ENCODE assay signal across 11 cellular contexts in the genomic region with DNA sequence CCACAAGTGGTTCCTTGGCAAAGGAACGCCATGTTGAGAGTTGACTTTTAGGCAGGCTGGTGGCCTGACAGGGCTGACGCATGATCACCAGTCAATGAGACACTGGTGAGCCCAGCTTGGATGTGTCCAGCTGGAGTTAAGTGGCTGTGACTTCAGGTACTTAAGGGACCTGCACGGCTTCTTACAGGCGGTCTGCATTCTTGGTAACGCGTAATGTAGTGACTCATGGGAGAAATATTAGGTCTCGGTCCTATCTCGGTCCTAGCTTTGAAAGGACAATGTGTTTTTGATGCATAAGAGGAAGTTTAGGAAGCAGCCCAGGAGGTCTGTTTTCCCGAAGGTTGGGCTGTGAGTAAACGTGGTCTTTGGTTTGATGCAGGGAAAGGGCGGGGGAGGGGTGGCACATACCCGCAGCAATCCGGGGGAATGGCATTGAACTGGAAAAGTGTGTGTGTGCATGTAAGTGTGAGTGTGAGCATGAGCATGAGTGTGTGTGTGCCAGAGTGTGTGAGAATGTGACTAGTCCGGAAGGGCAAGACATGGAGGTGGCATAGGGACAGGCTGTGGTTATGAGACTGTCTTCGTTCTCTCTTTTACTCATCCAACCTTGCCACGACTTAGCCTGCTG. TPM values are rescaled to one million over a fixed set of nuclear protein-coding genes. Genes with fewer than 3 reads are reported as not detected.
DNase-seq lines count a peak whose midpoint lies in the region; ATAC-seq, FAIRE-seq and TF ChIP-seq lines count a peak whose summit lies in the region.
"Had no signal": no experiment of that assay in that cellular context is flagged by ENCODE, and none has a peak within 500 bp of the region (broad histone marks: within the 10 kb centered on the region; RNA-seq: fewer than 3 reads in every experiment).

No MANE protein-coding gene starts in this region.

- H3K4me1 ChIP-seq in lower lobe of right lung (peaks cover 8% of the 10 kb centered on the region), kidney (ENCODE audit: control insufficient read depth in 1 of 2, insufficient read depth in 1 of 2, low read depth in 1 of 2, low read length in 2 of 2) (no peaks in the 10 kb centered on the region)

- FAIRE-seq in kidney (lab: Jason Lieb, UNC) = no peak

- CTCF ChIA-PET in BJ (lab: Yijun Ruan, JAX) = no interaction called here

- H3K4me3 ChIP-seq in BJ (ENCODE audit: low read depth, low read length) (no peak overlapping the region), brain microvascular endothelial cell (ENCODE audit: low read depth, low read length) (no peak overlapping the region), lower lobe of right lung (no peak overlapping the region), kidney (ENCODE audit: low read length in 2 of 2) (no peak overlapping the region)
- H3K4me3 ChIP-seq: adrenal gland, tibial artery had no signal

- TF ChIP-seq CTCF in BJ (IDR thresholded peaks at IDR 0.05; ENCODE audit: insufficient read depth, low read depth, low read length) = no peak
- no peak for TF ChIP-seq CTCF in brain microvascular endothelial cell (IDR thresholded peaks at IDR 0.05; ENCODE audit: low read depth, low read length, missing control alignments)
- no peak for TF ChIP-seq CTCF in lower lobe of right lung (IDR thresholded peaks at IDR 0.05)
- no peak for TF ChIP-seq CTCF in GM13977 (IDR thresholded peaks at IDR 0.05; ENCODE audit: extremely low read depth, insufficient read depth, missing control alignments)
- TF ChIP-seq CTCF in kidney (IDR thresholded peaks at IDR 0.05; ENCODE audit: borderline replicate concordance, extremely low read depth, insufficient read depth) = no peak

- peaks cover 6% of the 10 kb centered on the region for H3K27me3 ChIP-seq in BJ (ENCODE audit: control insufficient read depth, insufficient read depth, low read length)
- peaks cover 5% of the 10 kb centered on the region for H3K27me3 ChIP-seq in brain microvascular endothelial cell (replicated peaks)
- H3K27me3 ChIP-seq in lower lobe of right lung (ENCODE audit: low read depth) = no peaks in the 10 kb centered on the region

- H3K27ac ChIP-seq in brain microvascular endothelial cell (no peak overlapping the region), lower lobe of right lung (no peak overlapping the region), kidney (ENCODE audit: low read depth in 2 of 2, low read length in 2 of 2) (no peak overlapping the region), caudate nucleus (ENCODE audit: low read depth, low read length) (no peak overlapping the region)
- H3K27ac ChIP-seq: adrenal gland, tibial artery had no signal

- H3K9me3 ChIP-seq in lower lobe of right lung = peaks cover under 1% of the 10 kb centered on the region
- H3K9me3 ChIP-seq in kidney (ENCODE audit: control insufficient read depth in 1 of 2, low read length in 2 of 2) = no peaks in the 10 kb centered on the region
- H3K9me3 ChIP-seq: adrenal gland, tibial artery had no signal

- DNase-seq in BJ (ENCODE audit: low read depth) = peak; percentile 24
- DNase-seq in HS-5 (ENCODE audit: low read depth) = peak; percentile 69
- peak; percentile 62 for DNase-seq in brain microvascular endothelial cell
- peak; percentile 59 for DNase-seq in lower lobe of right lung
- no peak for DNase-seq in GM13977 (ENCODE audit: low spot score)
- no peak for DNase-seq in kidney
- DNase-seq in caudate nucleus (lab: John Stamatoyannopoulos, UW) = no peak
- DNase-seq: activated B cell treated with CpG ODN at 0.5 μM for 24 hours, adrenal gland, tibial artery had no signal

- POLR2A ChIA-PET in BJ (lab: Charles Lee) = no interaction called here

- H3K9ac ChIP-seq in kidney (ENCODE audit: low read length in 2 of 2) = no peak overlapping the region

- intact Hi-C loops in lower lobe of right lung (cut with DNase I) = no loop called here
- intact Hi-C loops in kidney (cut with DNase I) = no loop called here

- in situ Hi-C loops in brain microvascular endothelial cell (cut with HindIII; ENCODE audit: low pct_ligation_motif_present, low sequenced_read_pairs) (no loop called here), GM13977 (cut with MboI; ENCODE audit: low pct_unique_long_range_greater_than_20kb, low sequenced_read_pairs, unreplicated experiment) (no loop called here)

- ATAC-seq in lower lobe of right lung = peak; percentile 84 to 89
- ATAC-seq in GM18858 (IDR thresholded peaks at IDR 0.05; ENCODE audit: unreplicated experiment) = no peak

- H3K36me3 ChIP-seq in BJ (ENCODE audit: control insufficient read depth, insufficient read depth, low read length) = no peaks in the 10 kb centered on the region
- no peaks in the 10 kb centered on the region for H3K36me3 ChIP-seq in brain microvascular endothelial cell (replicated peaks)
- H3K36me3 ChIP-seq in lower lobe of right lung = no peaks in the 10 kb centered on the region
- no peaks in the 10 kb centered on the region for H3K36me3 ChIP-seq in kidney (ENCODE audit: control insufficient read depth in 1 of 2, insufficient read depth in 2 of 2, low read length in 2 of 2)
- H3K36me3 ChIP-seq: adrenal gland, tibial artery had no signal

RNA-seq across cellular contexts. Expression of a gene that starts 55.3 kb away (rescaled TPM):
- polyA plus RNA-seq in BJ (2011; rRNA removed) (12.2 and 14.6 TPM in 2 replicates), kidney (ENCODE audit: insufficient read depth, low read depth, low replicate concordance) (5.0 TPM)
- polyA minus RNA-seq in BJ (2011; rRNA and poly(A)+ RNA removed) = 3.9 and 4.6 TPM in 2 replicates
- total RNA-seq in lower lobe of right lung (12.9 TPM), kidney (11.4 TPM)

Comparison
In these comparisons a context has a peak if more than half of its experiments do, and no peak if none do; other contexts are left out.
1. DNase-seq: peak in BJ (single experiment), HS-5 (single experiment), brain microvascular endothelial cell (single experiment) and lower lobe of right lung (single experiment); none in GM13977 (single experiment), kidney (single experiment) and caudate nucleus (0 of 61).